ENCODE assay signal across 9 cellular contexts in genomic region chr11:82960779-82961143, GRCh38. TPM values are rescaled to one million over a fixed set of nuclear protein-coding genes. Genes with fewer than 3 reads are reported as not detected.
DNase-seq lines count a peak whose midpoint lies in the region; ATAC-seq and TF ChIP-seq lines count a peak whose summit lies in the region.
"Had no signal": no experiment of that assay in that cellular context is flagged by ENCODE, and none has a peak within 500 bp of the region (broad histone marks: within the 10 kb centered on the region; RNA-seq: fewer than 3 reads in every experiment).

No MANE protein-coding gene starts in this region.

- H3K4me1 Mint-ChIP-seq in progenitor cell of endocrine pancreas (ENCODE audit: low read depth) = peaks cover 13% of the 10 kb centered on the region

- H3K36me3 Mint-ChIP-seq in progenitor cell of endocrine pancreas (ENCODE audit: insufficient read depth) = no peaks in the 10 kb centered on the region

- TF ChIP-seq CTCF in progenitor cell of endocrine pancreas (IDR thresholded peaks at IDR 0.05; ENCODE audit: unreplicated experiment) = no peak

- H3K9me3 Mint-ChIP-seq in progenitor cell of endocrine pancreas (ENCODE audit: low read depth) = peaks cover 9% of the 10 kb centered on the region

- DNase-seq in NCI-H748 (lab: John Stamatoyannopoulos, UW; ENCODE audit: unreplicated experiment) (peak; percentile 9), NCI-H748 treated with DMSO at 0.1 percent for 48 hours (lab: John Stamatoyannopoulos, UW) (no peak), NCI-H1092 (lab: John Stamatoyannopoulos, UW) (peak; percentile 33), progenitor cell of endocrine pancreas (ENCODE audit: low spot score, unreplicated experiment) (no peak), left ventricle myocardium superior (no peak), erythroblast (lab: John Stamatoyannopoulos, UW) (no peak)

- intact Hi-C loops in left ventricle myocardium superior (cut with micrococcal nuclease) = no loop called here

- no peak for TF ChIP-seq POLR2A in erythroblast (IDR thresholded peaks at IDR 0.05; ENCODE audit: low read length)

- no peak overlapping the region for H3K4me3 Mint-ChIP-seq in progenitor cell of endocrine pancreas (ENCODE audit: low read depth)

- no peaks in the 10 kb centered on the region for H3K27me3 Mint-ChIP-seq in progenitor cell of endocrine pancreas

- peak; percentile 26 for ATAC-seq in GM21737 (IDR thresholded peaks at IDR 0.05; ENCODE audit: unreplicated experiment)
- no peak for ATAC-seq in left ventricle myocardium superior
- ATAC-seq in HG03039 (IDR thresholded peaks at IDR 0.05; ENCODE audit: unreplicated experiment) = no peak
- ATAC-seq: A549 had no signal

- H3K27ac Mint-ChIP-seq in progenitor cell of endocrine pancreas = peak overlapping the region; percentile 81

RNA-seq across cellular contexts. Expression of gene DDIAS, which starts 59.2 kb away (rescaled TPM):
- total RNA-seq in progenitor cell of endocrine pancreas (7.1 and 7.8 TPM in 2 replicates), left ventricle myocardium superior (0.52 TPM)

Comparison
In these comparisons a context has a peak if more than half of its experiments do, and no peak if none do; other contexts are left out.
1. DNase-seq: peak in NCI-H748 (single experiment) and NCI-H1092 (single experiment); none in NCI-H748 treated with DMSO at 0.1 percent for 48 hours (single experiment), progenitor cell of endocrine pancreas (single experiment), left ventricle myocardium superior (single experiment) and erythroblast (0 of 2).